Comparison of ENCODE assay signal across 23 cellular contexts in the genomic region with DNA sequence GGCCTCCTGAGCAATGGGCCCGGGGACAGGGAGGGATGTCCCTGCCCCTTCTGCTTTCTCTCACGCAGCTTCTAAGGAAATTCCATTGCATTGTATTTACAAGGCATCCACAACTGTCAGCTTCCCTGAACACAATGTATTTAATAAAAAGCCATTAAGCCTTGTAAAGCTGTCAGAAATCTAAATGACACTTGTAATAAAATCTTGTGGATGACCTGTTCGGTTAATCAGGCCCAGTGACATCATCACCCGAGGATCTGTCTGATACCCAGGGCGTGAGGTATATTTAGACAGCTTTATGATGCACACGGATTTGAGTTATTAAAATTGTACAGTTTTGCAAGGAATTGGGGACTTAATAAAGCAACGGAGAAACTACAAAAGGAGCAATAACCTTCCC.
DNase-seq lines count a peak whose midpoint lies in the region; ATAC-seq and TF ChIP-seq lines count a peak whose summit lies in the region.
"Had no signal": no experiment of that assay in that cellular context is flagged by ENCODE, and none has a peak within 500 bp of the region (broad histone marks: within the 10 kb centered on the region; RNA-seq: fewer than 3 reads in every experiment).

No MANE protein-coding gene starts in this region.

- no peak overlapping the region for H2AFZ ChIP-seq in H9 (ENCODE audit: low read length)

- H3T11ph ChIP-seq in H9 (ENCODE audit: low read length) = no peak overlapping the region

- 12% methylated on average over 7 of the region's 7 CpGs for WGBS in prostate gland
- no CpG with 5 or more reads among the region's 7 CpGs for WGBS in H9 (ENCODE audit: extremely low coverage, insufficient read length, low lambda C conversion rate)

- H4K91ac ChIP-seq in H9 (ENCODE audit: insufficient read length, low read depth, low read length) = no peak overlapping the region

- no peak overlapping the region for H2AK5ac ChIP-seq in H9 (ENCODE audit: insufficient read length, low read length)

- H3K4me3 ChIP-seq in HAP-1 (no peak overlapping the region), HFF-Myc (replicated peaks; ENCODE audit: low read depth, low read length) (no peak overlapping the region), prostate gland (no peak overlapping the region)
- H3K4me3 ChIP-seq: GM12878, K562 had no signal

- no peaks in the 10 kb centered on the region for H3K79me2 ChIP-seq in H9 (ENCODE audit: insufficient read depth, low read length)

- in situ Hi-C loops in HAP-1 (cut with MboI; ENCODE audit: low sequenced_read_pairs) = no loop called here

- no peak overlapping the region for H3K14ac ChIP-seq in H9 (ENCODE audit: insufficient read depth, low read length)

- H3K56ac ChIP-seq in H9 (ENCODE audit: insufficient read length, low read depth, low read length) = no peak overlapping the region

- no peak overlapping the region for H4K5ac ChIP-seq in H9 (ENCODE audit: insufficient read length, low read depth, low read length)

- no peak overlapping the region for H3K9ac ChIP-seq in H9 (ENCODE audit: extremely low read depth, insufficient read length, low read length)

- H3K27me3 ChIP-seq in HAP-1 (ENCODE audit: low read depth) (no peaks in the 10 kb centered on the region), prostate gland (replicated peaks; ENCODE audit: insufficient read depth) (no peaks in the 10 kb centered on the region), H9 (ENCODE audit: insufficient read depth, low read length) (no peaks in the 10 kb centered on the region)

- intact Hi-C loops in prostate gland (cut with DNase I) = no loop called here

- H3K4me3 Mint-ChIP-seq in H9 = no peak overlapping the region
- H3K4me3 Mint-ChIP-seq: B cell; CD4-positive, CD25-positive, alpha-beta regulatory T cell; CD8-positive, alpha-beta memory T cell had no signal

- H4K8ac ChIP-seq in H9 (replicated peaks; ENCODE audit: insufficient read length, low read depth, low read length) = no peak overlapping the region

- H3K36me3 ChIP-seq in HAP-1 (replicated peaks) (no peaks in the 10 kb centered on the region), prostate gland (no peaks in the 10 kb centered on the region)

- H3K27me3 Mint-ChIP-seq in H9 (ENCODE audit: low read depth) = peaks cover 6% of the 10 kb centered on the region
- H3K27me3 Mint-ChIP-seq: B cell had no signal

- no peak overlapping the region for H3K27ac Mint-ChIP-seq in H9
- H3K27ac Mint-ChIP-seq: B cell; CD4-positive, CD25-positive, alpha-beta regulatory T cell; CD8-positive, alpha-beta memory T cell had no signal

- no peak for ATAC-seq in HG03196 (IDR thresholded peaks at IDR 0.05; ENCODE audit: unreplicated experiment)
- ATAC-seq: GM12878, K562 had no signal

- TF ChIP-seq POLR2A in prostate gland (IDR thresholded peaks at IDR 0.05) = no peak

- H3K27ac ChIP-seq in prostate gland = peak overlapping the region in 1 of 2 donors; percentile 16
- H3K27ac ChIP-seq in H9 (ENCODE audit: insufficient read length, low read depth, low read length) = no peak overlapping the region
- H3K27ac ChIP-seq: HL-60 had no signal

- H3K36me3 Mint-ChIP-seq in H9 (ENCODE audit: insufficient read depth in 1 of 3, low read depth in 3 of 3) = no peaks in the 10 kb centered on the region
- H3K36me3 Mint-ChIP-seq: CD4-positive, CD25-positive, alpha-beta regulatory T cell; CD8-positive, alpha-beta memory T cell had no signal

- no peak overlapping the region for H3K4me2 ChIP-seq in H9 (ENCODE audit: insufficient read depth, insufficient read length, low read length)

- DNase-seq in HAP-1 (ENCODE audit: low spot score in 2 of 2) (peak; percentile 29 to 39), HFF-Myc (ENCODE audit: extremely low read depth, low read depth) (peak; percentile 81), left kidney (ENCODE audit: low read depth, low spot score) (peak; percentile 41), prostate gland (ENCODE audit: low spot score) (peak; percentile 29), H9 (no peak), kidney tubule cell (ENCODE audit: low spot score) (no peak)
- DNase-seq in stimulated activated CD4-positive, alpha-beta T cell treated with anti-CD3 and anti-CD28 coated beads, Interleukin-2, amount 100 ng/mL, for 48 hours = no peak
- DNase-seq: C1 segment of cervical spinal cord; CD4-positive, CD25-positive, alpha-beta regulatory T cell; CD8-positive, alpha-beta memory T cell; COR-L47; DMS 273 treated with DMSO at 0.1 percent for 48 hours; DMS53; DND-41; EL; GOT3; H7; IMR-90 had no signal

- H3K4me1 ChIP-seq in HAP-1 (no peaks in the 10 kb centered on the region), prostate gland (replicated peaks) (peaks cover 4% of the 10 kb centered on the region), H9 (ENCODE audit: insufficient read depth, low read length) (no peaks in the 10 kb centered on the region)

- H2BK5ac ChIP-seq in H9 (ENCODE audit: insufficient read length, low read length) = no peak overlapping the region

- H2BK15ac ChIP-seq in H9 (ENCODE audit: low read depth, low read length) = no peak overlapping the region

- H3K4ac ChIP-seq in H9 (ENCODE audit: low read depth, low read length) = no peak overlapping the region

- H4K20me1 ChIP-seq in H9 (ENCODE audit: control insufficient read depth, insufficient read depth, insufficient read length) = no peaks in the 10 kb centered on the region

- no peak overlapping the region for H3K18ac ChIP-seq in H9 (ENCODE audit: insufficient read length, low read depth, low read length)

- no peak overlapping the region for H2BK20ac ChIP-seq in H9 (ENCODE audit: low read depth, low read length, poor library complexity, severe bottlenecking)

- H3K9me3 ChIP-seq in HAP-1 (no peaks in the 10 kb centered on the region), prostate gland (no peaks in the 10 kb centered on the region), H9 (ENCODE audit: control insufficient read depth, low read depth, low read length) (no peaks in the 10 kb centered on the region)

- TF ChIP-seq CTCF in HFF-Myc (IDR thresholded peaks at IDR 0.05; ENCODE audit: low read depth, low read length, missing control alignments) (no peak), prostate gland (IDR thresholded peaks at IDR 0.05) (no peak), H9 (conservative IDR thresholded peaks at IDR 0.05) (no peak)

- H2BK120ac ChIP-seq in H9 (ENCODE audit: low read depth, low read length, poor library complexity, severe bottlenecking) = no peak overlapping the region

- H3K23me2 ChIP-seq in H9 (ENCODE audit: insufficient read length, low read depth, low read length, poor library complexity, severe bottlenecking) = no peaks in the 10 kb centered on the region

- H3K4me1 Mint-ChIP-seq in H9 = no peaks in the 10 kb centered on the region
- H3K4me1 Mint-ChIP-seq: B cell; CD4-positive, CD25-positive, alpha-beta regulatory T cell; CD8-positive, alpha-beta memory T cell had no signal

- H3K9me3 Mint-ChIP-seq in H9 = no peaks in the 10 kb centered on the region
- H3K9me3 Mint-ChIP-seq: CD8-positive, alpha-beta memory T cell had no signal

- no peak overlapping the region for H2BK12ac ChIP-seq in H9 (ENCODE audit: insufficient read length, low read depth, low read length)

- no peak overlapping the region for H3K23ac ChIP-seq in H9 (ENCODE audit: insufficient read length, low read depth, low read length)

- no peaks in the 10 kb centered on the region for H3K79me1 ChIP-seq in H9 (ENCODE audit: insufficient read depth, low read depth, low read length, poor library complexity, severe bottlenecking)

Comparison
In these comparisons a context has a peak if more than half of its experiments do, and no peak if none do; other contexts are left out.
1. DNase-seq: peak in HAP-1 (2 of 2), HFF-Myc (single experiment), left kidney (single experiment) and prostate gland (single experiment); none in H9 (single experiment), stimulated activated CD4-positive, alpha-beta T cell treated with anti-CD3 and anti-CD28 coated beads, Interleukin-2, amount 100 ng/mL, for 48 hours (0 of 2) and kidney tubule cell (single experiment).